9 cellular contexts compared by ENCODE assay signal in the genomic region with DNA sequence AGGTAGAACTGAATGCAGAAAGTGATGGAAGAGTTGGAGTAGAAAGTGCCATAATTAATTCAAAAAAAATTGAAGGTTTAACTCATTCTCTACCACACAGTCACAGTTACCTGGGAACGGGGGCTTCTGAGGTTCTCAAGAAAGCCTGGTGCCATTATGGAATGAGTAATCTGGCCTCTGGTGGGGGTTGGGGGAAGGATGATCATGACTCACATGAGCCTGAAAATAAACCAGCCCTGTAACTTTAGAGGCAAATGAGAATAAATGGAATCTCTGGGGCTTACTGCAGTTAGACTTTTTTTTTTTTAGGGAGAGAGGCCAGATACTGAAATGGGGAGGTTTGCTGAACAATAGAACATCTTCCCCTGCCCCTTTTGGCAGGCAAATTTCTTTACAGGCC. TPM values are rescaled to one million over a fixed set of nuclear protein-coding genes. Genes with fewer than 3 reads are reported as not detected.
A peak's percentile ranks its signal among the peaks of the same experiment; 100 is the strongest.
DNase-seq lines count a peak whose midpoint lies in the region; ATAC-seq and TF ChIP-seq lines count a peak whose summit lies in the region.
"Had no signal": no experiment of that assay in that cellular context is flagged by ENCODE, and none has a peak within 500 bp of the region (broad histone marks: within the 10 kb centered on the region; RNA-seq: fewer than 3 reads in every experiment).

No MANE protein-coding gene starts in this region.

- H3K27me3 ChIP-seq in WERI-Rb-1 (ENCODE audit: insufficient read depth, low read depth, severe bottlenecking), result no peaks in the 10 kb centered on the region
- H3K27me3 ChIP-seq in hepatocyte, result no peaks in the 10 kb centered on the region
- H3K27me3 ChIP-seq in vagina, result no peaks in the 10 kb centered on the region

- POLR2A ChIA-PET in activated CD8-positive, alpha-beta T cell treated with anti-CD3 and anti-CD28 coated beads for 36 hours (lab: Charles Lee), result no interaction called here
- POLR2A ChIA-PET in activated CD8-positive, alpha-beta T cell treated with anti-CD3 and anti-CD28 coated beads, Interleukin-2, amount 10 ng/mL, durations not matched to agents 7 days and 5 days (lab: Charles Lee), result no interaction called here

- H3K4me3 Mint-ChIP-seq in activated CD8-positive, alpha-beta T cell treated with anti-CD3 and anti-CD28 coated beads for 36 hours, result no peak overlapping the region
- H3K4me3 Mint-ChIP-seq in activated CD8-positive, alpha-beta T cell treated with anti-CD3 and anti-CD28 coated beads, Interleukin-2, amount 10 ng/mL, durations not matched to agents 7 days and 5 days, result no peak overlapping the region

- no peak overlapping the region for H3K27ac Mint-ChIP-seq in activated CD8-positive, alpha-beta T cell treated with anti-CD3 and anti-CD28 coated beads for 36 hours
- no peak overlapping the region for H3K27ac Mint-ChIP-seq in activated CD8-positive, alpha-beta T cell treated with anti-CD3 and anti-CD28 coated beads, Interleukin-2, amount 10 ng/mL, durations not matched to agents 7 days and 5 days

- intact Hi-C loops in activated CD8-positive, alpha-beta T cell treated with anti-CD3 and anti-CD28 coated beads for 36 hours (cut with micrococcal nuclease), result no loop called here
- intact Hi-C loops in vagina (cut with DNase I), result loop anchor here (10.0 kb wide), 1 partner anchor 56 kb away; a partner anchor contains a TSS

- no peaks in the 10 kb centered on the region for H3K9me2 ChIP-seq in hepatocyte (replicated peaks; ENCODE audit: insufficient read depth)

- CTCF ChIA-PET in activated CD8-positive, alpha-beta T cell treated with anti-CD3 and anti-CD28 coated beads for 36 hours (lab: Charles Lee), result no interaction called here
- CTCF ChIA-PET in activated CD8-positive, alpha-beta T cell treated with anti-CD3 and anti-CD28 coated beads, Interleukin-2, amount 10 ng/mL, durations not matched to agents 7 days and 5 days (lab: Charles Lee), result no interaction called here

- no peak overlapping the region for H3K4me2 ChIP-seq in hepatocyte

- H3K27me3 Mint-ChIP-seq in activated CD8-positive, alpha-beta T cell treated with anti-CD3 and anti-CD28 coated beads for 36 hours, result no peaks in the 10 kb centered on the region
- H3K27me3 Mint-ChIP-seq in activated CD8-positive, alpha-beta T cell treated with anti-CD3 and anti-CD28 coated beads, Interleukin-2, amount 10 ng/mL, durations not matched to agents 7 days and 5 days (ENCODE audit: low read depth), result peaks cover 3% of the 10 kb centered on the region

- no peak overlapping the region for H3K27ac ChIP-seq in WERI-Rb-1
- no peak overlapping the region for H3K27ac ChIP-seq in hepatocyte
- H3K27ac ChIP-seq in vagina, result peak overlapping the region; percentile 92

- H3K9me3 ChIP-seq in WERI-Rb-1 (ENCODE audit: severe bottlenecking) (no peaks in the 10 kb centered on the region), hepatocyte (ENCODE audit: low read depth) (no peaks in the 10 kb centered on the region), vagina (no peaks in the 10 kb centered on the region)

- no peak overlapping the region for H2AFZ ChIP-seq in hepatocyte

- no peak for TF ChIP-seq CTCF in activated CD8-positive, alpha-beta T cell treated with anti-CD3 and anti-CD28 coated beads for 36 hours (IDR thresholded peaks at IDR 0.05)
- TF ChIP-seq CTCF in WERI-Rb-1 (IDR thresholded peaks at IDR 0.05; ENCODE audit: low read depth, low read length), result no peak
- no peak for TF ChIP-seq CTCF in hepatocyte (IDR thresholded peaks at IDR 0.05; ENCODE audit: poor library complexity)
- no peak for TF ChIP-seq CTCF in vagina (IDR thresholded peaks at IDR 0.05)

- no peaks in the 10 kb centered on the region for H3K36me3 ChIP-seq in WERI-Rb-1
- no peaks in the 10 kb centered on the region for H3K36me3 ChIP-seq in hepatocyte (replicated peaks; ENCODE audit: insufficient read depth, low read depth)
- H3K36me3 ChIP-seq in vagina, result no peaks in the 10 kb centered on the region

- H3K36me3 Mint-ChIP-seq in activated CD8-positive, alpha-beta T cell treated with anti-CD3 and anti-CD28 coated beads for 36 hours (ENCODE audit: low read depth), result no peaks in the 10 kb centered on the region
- H3K36me3 Mint-ChIP-seq in activated CD8-positive, alpha-beta T cell treated with anti-CD3 and anti-CD28 coated beads, Interleukin-2, amount 10 ng/mL, durations not matched to agents 7 days and 5 days (ENCODE audit: low read depth), result no peaks in the 10 kb centered on the region

- H3K4me1 Mint-ChIP-seq in activated CD8-positive, alpha-beta T cell treated with anti-CD3 and anti-CD28 coated beads for 36 hours (ENCODE audit: low read depth), result no peaks in the 10 kb centered on the region
- H3K4me1 Mint-ChIP-seq in activated CD8-positive, alpha-beta T cell treated with anti-CD3 and anti-CD28 coated beads, Interleukin-2, amount 10 ng/mL, durations not matched to agents 7 days and 5 days (ENCODE audit: low read depth), result no peaks in the 10 kb centered on the region

- H3K9me3 Mint-ChIP-seq in activated CD8-positive, alpha-beta T cell treated with anti-CD3 and anti-CD28 coated beads for 36 hours, result no peaks in the 10 kb centered on the region
- H3K9me3 Mint-ChIP-seq in activated CD8-positive, alpha-beta T cell treated with anti-CD3 and anti-CD28 coated beads, Interleukin-2, amount 10 ng/mL, durations not matched to agents 7 days and 5 days (ENCODE audit: insufficient read depth), result no peaks in the 10 kb centered on the region

- DNase-seq in activated CD8-positive, alpha-beta T cell treated with anti-CD3 and anti-CD28 coated beads for 36 hours, result peak; percentile 3
- no peak for DNase-seq in activated CD8-positive, alpha-beta T cell treated with anti-CD3 and anti-CD28 coated beads, Interleukin-2, amount 10 ng/mL, durations not matched to agents 7 days and 5 days
- DNase-seq in WERI-Rb-1 (peak; percentile 26), hepatocyte (ENCODE audit: low spot score) (peak; percentile 18), vagina (ENCODE audit: extremely low spot score in 2 of 2) (no peak), pons (ENCODE audit: low spot score) (no peak), activated gamma-delta T cell treated with Interleukin-2 at 50 U/mL for 16 hours (no peak)
- DNase-seq: AML-193 had no signal

- no peaks in the 10 kb centered on the region for H3K79me2 ChIP-seq in hepatocyte

- no peak for ATAC-seq in activated CD8-positive, alpha-beta T cell treated with anti-CD3 and anti-CD28 coated beads for 36 hours
- no peak for ATAC-seq in activated CD8-positive, alpha-beta T cell treated with anti-CD3 and anti-CD28 coated beads, Interleukin-2, amount 10 ng/mL, durations not matched to agents 7 days and 5 days
- ATAC-seq in activated CD4-positive, CD25-positive, alpha-beta regulatory T cell treated with anti-CD3 and anti-CD28 coated beads, Interleukin-2, amount 50 U/mL, for 24 hours, result no peak

- TF ChIP-seq POLR2A in vagina (IDR thresholded peaks at IDR 0.05), result no peak

- H3K4me1 ChIP-seq in hepatocyte (ENCODE audit: insufficient read depth) (no peaks in the 10 kb centered on the region), vagina (peaks cover 25% of the 10 kb centered on the region)

- H3K4me3 ChIP-seq in WERI-Rb-1 (ENCODE audit: low read depth, low read length), result no peak overlapping the region
- H3K4me3 ChIP-seq in hepatocyte, result no peak overlapping the region
- H3K4me3 ChIP-seq in vagina, result no peak overlapping the region

- 74% methylated on average over 1 of the region's 1 CpG for WGBS in hepatocyte (ENCODE audit: low lambda C conversion rate, missing lambda C conversion rate)

- H4K20me1 ChIP-seq in hepatocyte (ENCODE audit: insufficient read depth, poor library complexity, severe bottlenecking), result no peaks in the 10 kb centered on the region

RNA-seq across cellular contexts. Expression of a gene that starts 55.3 kb away (rescaled TPM):
- total RNA-seq in activated CD8-positive, alpha-beta T cell treated with anti-CD3 and anti-CD28 coated beads for 36 hours, result not detected
- not detected for total RNA-seq in activated CD8-positive, alpha-beta T cell treated with anti-CD3 and anti-CD28 coated beads, Interleukin-2, amount 10 ng/mL, durations not matched to agents 7 days and 5 days
- total RNA-seq in hepatocyte (5.1 and 7.5 TPM in 2 replicates), vagina (280 TPM)
- polyA plus RNA-seq in hepatocyte, result 18.1 and 20.3 TPM in 2 replicates

Comparison
In these comparisons a context has a peak if more than half of its experiments do, and no peak if none do; other contexts are left out.
1. DNase-seq: peak in activated CD8-positive, alpha-beta T cell treated with anti-CD3 and anti-CD28 coated beads for 36 hours (single experiment), WERI-Rb-1 (single experiment) and hepatocyte (single experiment); none in activated CD8-positive, alpha-beta T cell treated with anti-CD3 and anti-CD28 coated beads, Interleukin-2, amount 10 ng/mL, durations not matched to agents 7 days and 5 days (single experiment), vagina (0 of 2), pons (single experiment) and activated gamma-delta T cell treated with Interleukin-2 at 50 U/mL for 16 hours (single experiment).
2. RNA of a gene that starts 55.3 kb away (total RNA-seq): 280 TPM in vagina (single experiment); 5.1 to 7.5 TPM in hepatocyte, not detected in activated CD8-positive, alpha-beta T cell treated with anti-CD3 and anti-CD28 coated beads for 36 hours and not detected in activated CD8-positive, alpha-beta T cell treated with anti-CD3 and anti-CD28 coated beads, Interleukin-2, amount 10 ng/mL, durations not matched to agents 7 days and 5 days; every median in the first group is over 10 times any median in the second.